1 cellular context compared by ENCODE assay signal in genomic region chr18:12862467-12862866, GRCh38.
TF ChIP-seq lines count a peak whose summit lies in the region.

No MANE protein-coding gene starts in this region.

TF ChIP-seq in HCT116, 20 proteins besides CTCF, POLR2A, EP300 and RAD21 (continued from another document):
- no peak for TF ChIP-seq ATF3 (IDR thresholded peaks at IDR 0.05)
- TF ChIP-seq EZH2phosphoT487 (IDR thresholded peaks at IDR 0.05; ENCODE audit: borderline replicate concordance), result no peak
- TF ChIP-seq EZH2 (IDR thresholded peaks at IDR 0.05), result no peak
- no peak for TF ChIP-seq SRF (IDR thresholded peaks at IDR 0.05; ENCODE audit: low read depth)
- TF ChIP-seq SIN3A (IDR thresholded peaks at IDR 0.05; ENCODE audit: low read depth), result no peak
- TF ChIP-seq CEBPB (IDR thresholded peaks at IDR 0.05; ENCODE audit: low read depth), result no peak
